ENCODE assay signal across 1 cellular context in genomic region chr2:41906325-41906700, GRCh38.
TF ChIP-seq lines count a peak whose summit lies in the region.

No MANE protein-coding gene starts in this region.

TF ChIP-seq in GM23338, 12 proteins besides CTCF, POLR2A, EP300 and RAD21 (continued from another document):
- TF ChIP-seq, protein P1, sequence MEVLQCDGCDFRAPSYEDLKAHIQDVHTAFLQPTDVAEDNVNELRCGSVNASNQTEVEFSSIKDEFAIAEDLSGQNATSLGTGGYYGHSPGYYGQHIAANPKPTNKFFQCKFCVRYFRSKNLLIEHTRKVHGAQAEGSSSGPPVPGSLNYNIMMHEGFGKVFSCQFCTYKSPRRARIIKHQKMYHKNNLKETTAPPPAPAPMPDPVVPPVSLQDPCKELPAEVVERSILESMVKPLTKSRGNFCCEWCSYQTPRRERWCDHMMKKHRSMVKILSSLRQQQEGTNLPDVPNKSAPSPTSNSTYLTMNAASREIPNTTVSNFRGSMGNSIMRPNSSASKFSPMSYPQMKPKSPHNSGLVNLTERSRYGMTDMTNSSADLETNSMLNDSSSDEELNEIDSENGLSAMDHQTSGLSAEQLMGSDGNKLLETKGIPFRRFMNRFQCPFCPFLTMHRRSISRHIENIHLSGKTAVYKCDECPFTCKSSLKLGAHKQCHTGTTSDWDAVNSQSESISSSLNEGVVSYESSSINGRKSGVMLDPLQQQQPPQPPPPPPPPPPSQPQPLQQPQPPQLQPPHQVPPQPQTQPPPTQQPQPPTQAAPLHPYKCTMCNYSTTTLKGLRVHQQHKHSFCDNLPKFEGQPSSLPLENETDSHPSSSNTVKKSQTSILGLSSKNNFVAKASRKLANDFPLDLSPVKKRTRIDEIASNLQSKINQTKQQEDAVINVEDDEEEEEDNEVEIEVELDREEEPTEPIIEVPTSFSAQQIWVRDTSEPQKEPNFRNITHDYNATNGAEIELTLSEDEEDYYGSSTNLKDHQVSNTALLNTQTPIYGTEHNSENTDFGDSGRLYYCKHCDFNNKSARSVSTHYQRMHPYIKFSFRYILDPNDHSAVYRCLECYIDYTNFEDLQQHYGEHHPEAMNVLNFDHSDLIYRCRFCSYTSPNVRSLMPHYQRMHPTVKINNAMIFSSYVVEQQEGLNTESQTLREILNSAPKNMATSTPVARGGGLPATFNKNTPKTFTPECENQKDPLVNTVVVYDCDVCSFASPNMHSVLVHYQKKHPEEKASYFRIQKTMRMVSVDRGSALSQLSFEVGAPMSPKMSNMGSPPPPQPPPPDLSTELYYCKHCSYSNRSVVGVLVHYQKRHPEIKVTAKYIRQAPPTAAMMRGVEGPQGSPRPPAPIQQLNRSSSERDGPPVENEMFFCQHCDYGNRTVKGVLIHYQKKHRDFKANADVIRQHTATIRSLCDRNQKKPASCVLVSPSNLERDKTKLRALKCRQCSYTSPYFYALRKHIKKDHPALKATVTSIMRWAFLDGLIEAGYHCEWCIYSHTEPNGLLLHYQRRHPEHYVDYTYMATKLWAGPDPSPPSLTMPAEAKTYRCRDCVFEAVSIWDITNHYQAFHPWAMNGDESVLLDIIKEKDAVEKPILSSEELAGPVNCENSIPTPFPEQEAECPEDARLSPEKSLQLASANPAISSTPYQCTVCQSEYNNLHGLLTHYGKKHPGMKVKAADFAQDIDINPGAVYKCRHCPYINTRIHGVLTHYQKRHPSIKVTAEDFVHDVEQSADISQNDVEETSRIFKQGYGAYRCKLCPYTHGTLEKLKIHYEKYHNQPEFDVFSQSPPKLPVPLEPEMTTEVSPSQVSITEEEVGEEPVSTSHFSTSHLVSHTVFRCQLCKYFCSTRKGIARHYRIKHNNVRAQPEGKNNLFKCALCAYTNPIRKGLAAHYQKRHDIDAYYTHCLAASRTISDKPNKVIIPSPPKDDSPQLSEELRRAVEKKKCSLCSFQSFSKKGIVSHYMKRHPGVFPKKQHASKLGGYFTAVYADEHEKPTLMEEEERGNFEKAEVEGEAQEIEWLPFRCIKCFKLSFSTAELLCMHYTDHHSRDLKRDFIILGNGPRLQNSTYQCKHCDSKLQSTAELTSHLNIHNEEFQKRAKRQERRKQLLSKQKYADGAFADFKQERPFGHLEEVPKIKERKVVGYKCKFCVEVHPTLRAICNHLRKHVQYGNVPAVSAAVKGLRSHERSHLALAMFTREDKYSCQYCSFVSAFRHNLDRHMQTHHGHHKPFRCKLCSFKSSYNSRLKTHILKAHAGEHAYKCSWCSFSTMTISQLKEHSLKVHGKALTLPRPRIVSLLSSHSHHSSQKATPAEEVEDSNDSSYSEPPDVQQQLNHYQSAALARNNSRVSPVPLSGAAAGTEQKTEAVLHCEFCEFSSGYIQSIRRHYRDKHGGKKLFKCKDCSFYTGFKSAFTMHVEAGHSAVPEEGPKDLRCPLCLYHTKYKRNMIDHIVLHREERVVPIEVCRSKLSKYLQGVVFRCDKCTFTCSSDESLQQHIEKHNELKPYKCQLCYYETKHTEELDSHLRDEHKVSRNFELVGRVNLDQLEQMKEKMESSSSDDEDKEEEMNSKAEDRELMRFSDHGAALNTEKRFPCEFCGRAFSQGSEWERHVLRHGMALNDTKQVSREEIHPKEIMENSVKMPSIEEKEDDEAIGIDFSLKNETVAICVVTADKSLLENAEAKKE (CRISPR knock-in tag; IDR thresholded peaks at IDR 0.05), result no peak
TF ChIP-seq in GM23338: peak in this region for 0.
